1 cellular context compared by ENCODE assay signal in genomic region chr6:85468326-85468725, GRCh38.
TF ChIP-seq lines count a peak whose summit lies in the region.

No MANE protein-coding gene starts in this region.

TF ChIP-seq in SK-N-SH treated with all-trans-retinoic acid at 6 μM for 48 hours, 23 proteins besides CTCF, POLR2A, EP300 and RAD21 (continued from another document):
- no peak for TF ChIP-seq PATZ1 (CRISPR knock-in tag; IDR thresholded peaks at IDR 0.05; ENCODE audit: borderline replicate concordance)
- TF ChIP-seq GLIS3 (CRISPR knock-in tag; IDR thresholded peaks at IDR 0.05), result no peak
- TF ChIP-seq ZC3H10 (CRISPR knock-in tag; IDR thresholded peaks at IDR 0.05), result no peak
- no peak for TF ChIP-seq ARNTL (CRISPR knock-in tag; IDR thresholded peaks at IDR 0.05; ENCODE audit: borderline replicate concordance, low read depth)
- no peak for TF ChIP-seq TOX (CRISPR knock-in tag; IDR thresholded peaks at IDR 0.05; ENCODE audit: borderline replicate concordance)
